Comparison of ENCODE assay signal across 1 cellular context in the genomic region with DNA sequence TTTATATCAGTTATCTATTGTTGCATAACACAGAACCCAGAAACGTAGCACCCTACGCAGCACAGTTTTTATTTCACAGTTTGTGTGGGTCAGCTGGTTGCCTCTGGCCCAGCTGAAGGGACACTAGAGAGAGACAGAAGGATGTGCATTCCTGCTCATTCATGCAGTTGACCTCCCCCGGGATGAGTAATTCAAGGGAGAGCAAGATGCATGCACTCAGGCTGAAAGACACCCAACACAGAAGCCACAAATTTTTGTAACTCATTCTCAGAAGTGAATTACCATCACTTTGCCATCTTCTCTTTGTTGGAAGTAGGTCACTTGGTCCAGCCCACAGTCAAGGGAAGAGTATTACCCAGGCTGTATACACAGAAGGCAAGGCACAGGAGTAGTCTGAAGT.
TF ChIP-seq lines count a peak whose summit lies in the region.

No MANE protein-coding gene starts in this region.

TF ChIP-seq in IMR-90, 13 proteins besides CTCF, POLR2A, EP300 and RAD21 (continued from another document):
- TF ChIP-seq CHD1 (IDR thresholded peaks at IDR 0.05; ENCODE audit: low read depth, low read length) (no peak), CEBPB (IDR thresholded peaks at IDR 0.05; ENCODE audit: low read depth, low read length) (no peak)
- TF ChIP-seq, protein P1, sequence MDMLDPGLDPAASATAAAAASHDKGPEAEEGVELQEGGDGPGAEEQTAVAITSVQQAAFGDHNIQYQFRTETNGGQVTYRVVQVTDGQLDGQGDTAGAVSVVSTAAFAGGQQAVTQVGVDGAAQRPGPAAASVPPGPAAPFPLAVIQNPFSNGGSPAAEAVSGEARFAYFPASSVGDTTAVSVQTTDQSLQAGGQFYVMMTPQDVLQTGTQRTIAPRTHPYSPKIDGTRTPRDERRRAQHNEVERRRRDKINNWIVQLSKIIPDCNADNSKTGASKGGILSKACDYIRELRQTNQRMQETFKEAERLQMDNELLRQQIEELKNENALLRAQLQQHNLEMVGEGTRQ (IDR thresholded peaks at IDR 0.05; ENCODE audit: low read depth, low read length): no peak
